Comparison of ENCODE assay signal across 8 cellular contexts in genomic region chr15:66294157-66294931, GRCh38. TPM values are rescaled to one million over a fixed set of nuclear protein-coding genes. Genes with fewer than 3 reads are reported as not detected.
DNase-seq lines count a peak whose midpoint lies in the region; ATAC-seq and TF ChIP-seq lines count a peak whose summit lies in the region.

No MANE protein-coding gene starts in this region.

- peaks cover 12% of the 10 kb centered on the region for H3K36me3 ChIP-seq in neutrophil

- POLR2A ChIA-PET in activated CD4-positive, alpha-beta memory T cell treated with anti-CD3 and anti-CD28 coated beads, Interleukin-2, amount 10 ng/mL, durations not matched to agents 7 days and 5 days (lab: Charles Lee) = interaction anchor here (0.7 to 5.2 kb wide), 17 partner anchors 8 to 989 kb away, joined by 3 to 51 read pairs (median 6); partner anchors contain the start of genes DPP8, INTS14, MAP2K1 and RAB11A

- CTCF ChIA-PET in activated CD4-positive, alpha-beta memory T cell treated with anti-CD3 and anti-CD28 coated beads, Interleukin-2, amount 10 ng/mL, durations not matched to agents 7 days and 5 days (lab: Charles Lee) = interaction anchor here (0.9 to 2.6 kb wide), 6 partner anchors 60 to 211 kb away, joined by 3 to 21 read pairs (median 4); partner anchors contain the start of genes MAP2K1, SNAPC5, TIPIN and ZWILCH

- H3K27ac ChIP-seq in neutrophil = peak overlapping the region; percentile 83

- no peaks in the 10 kb centered on the region for H3K27me3 ChIP-seq in neutrophil

- peaks cover 52% of the 10 kb centered on the region for H3K4me1 Mint-ChIP-seq in activated CD4-positive, alpha-beta memory T cell treated with anti-CD3 and anti-CD28 coated beads, Interleukin-2, amount 10 ng/mL, durations not matched to agents 7 days and 5 days

- peak overlapping the region; percentile 83 for H3K4me3 Mint-ChIP-seq in activated CD4-positive, alpha-beta memory T cell treated with anti-CD3 and anti-CD28 coated beads, Interleukin-2, amount 10 ng/mL, durations not matched to agents 7 days and 5 days

- H3K36me3 Mint-ChIP-seq in activated CD4-positive, alpha-beta memory T cell treated with anti-CD3 and anti-CD28 coated beads, Interleukin-2, amount 10 ng/mL, durations not matched to agents 7 days and 5 days (ENCODE audit: low read depth) = peaks cover 6% of the 10 kb centered on the region

- no peaks in the 10 kb centered on the region for H3K9me3 Mint-ChIP-seq in activated CD4-positive, alpha-beta memory T cell treated with anti-CD3 and anti-CD28 coated beads, Interleukin-2, amount 10 ng/mL, durations not matched to agents 7 days and 5 days

- no peaks in the 10 kb centered on the region for H3K27me3 Mint-ChIP-seq in activated CD4-positive, alpha-beta memory T cell treated with anti-CD3 and anti-CD28 coated beads, Interleukin-2, amount 10 ng/mL, durations not matched to agents 7 days and 5 days

- peak overlapping the region; percentile 91 for H3K27ac Mint-ChIP-seq in activated CD4-positive, alpha-beta memory T cell treated with anti-CD3 and anti-CD28 coated beads, Interleukin-2, amount 10 ng/mL, durations not matched to agents 7 days and 5 days

- peak; percentile 21 for DNase-seq in activated T-cell treated with anti-CD3 and anti-CD28 coated beads for 4 hours
- no peak for DNase-seq in activated T-cell treated with anti-CD3 and anti-CD28 coated beads, Interleukin-2, amount 50 U/mL, for 1 hour
- DNase-seq in NCI-H1105 (lab: John Stamatoyannopoulos, UW) = peak; percentile 77
- DNase-seq in activated CD4-positive, alpha-beta memory T cell treated with anti-CD3 and anti-CD28 coated beads, Interleukin-2, amount 10 ng/mL, durations not matched to agents 7 days and 5 days = no peak
- DNase-seq in foreskin fibroblast = peak; percentile 66 to 80

- H3K4me1 ChIP-seq in neutrophil (ENCODE audit: control insufficient read depth in 1 of 2, insufficient read depth in 1 of 2, low read depth in 1 of 2, low read length in 1 of 2) = peaks cover 22 to 25% of the 10 kb centered on the region in 2 experiments

- H3K4me3 ChIP-seq in foreskin fibroblast (ENCODE audit: low read depth in 1 of 2, low read length in 2 of 2) (peak overlapping the region; percentile 63 to 68), neutrophil (ENCODE audit: low read depth in 1 of 2, low read length in 1 of 2) (peak overlapping the region; percentile 64)

- TF ChIP-seq CTCF in foreskin fibroblast (IDR thresholded peaks at IDR 0.05; ENCODE audit: low read depth, low read length) = no peak
- TF ChIP-seq CTCF in neutrophil (IDR thresholded peaks at IDR 0.05) = no peak

- peak; percentile 5 for ATAC-seq in HG02588 (IDR thresholded peaks at IDR 0.05; ENCODE audit: unreplicated experiment)
- no peak for ATAC-seq in GM21381 (IDR thresholded peaks at IDR 0.05; ENCODE audit: unreplicated experiment)

- H3K9me3 ChIP-seq in neutrophil = no peaks in the 10 kb centered on the region

RNA-seq across cellular contexts. Expression of gene DIS3L, which starts 1.0 kb away (rescaled TPM):
- total RNA-seq in activated CD4-positive, alpha-beta memory T cell treated with anti-CD3 and anti-CD28 coated beads, Interleukin-2, amount 10 ng/mL, durations not matched to agents 7 days and 5 days = 10 to 100 TPM; 24.0 to 24.9 TPM

RNA-seq across cellular contexts. Expression of gene MEGF11, which starts 40.8 kb away (rescaled TPM):
- not detected for total RNA-seq in activated CD4-positive, alpha-beta memory T cell treated with anti-CD3 and anti-CD28 coated beads, Interleukin-2, amount 10 ng/mL, durations not matched to agents 7 days and 5 days

Comparison
In these comparisons a context has a peak if more than half of its experiments do, and no peak if none do; other contexts are left out.
1. DNase-seq: peak in activated T-cell treated with anti-CD3 and anti-CD28 coated beads for 4 hours (single experiment), NCI-H1105 (single experiment) and foreskin fibroblast (2 of 2); none in activated T-cell treated with anti-CD3 and anti-CD28 coated beads, Interleukin-2, amount 50 U/mL, for 1 hour (single experiment) and activated CD4-positive, alpha-beta memory T cell treated with anti-CD3 and anti-CD28 coated beads, Interleukin-2, amount 10 ng/mL, durations not matched to agents 7 days and 5 days (single experiment).